Comparison of ENCODE assay signal across 32 cellular contexts in the genomic region with DNA sequence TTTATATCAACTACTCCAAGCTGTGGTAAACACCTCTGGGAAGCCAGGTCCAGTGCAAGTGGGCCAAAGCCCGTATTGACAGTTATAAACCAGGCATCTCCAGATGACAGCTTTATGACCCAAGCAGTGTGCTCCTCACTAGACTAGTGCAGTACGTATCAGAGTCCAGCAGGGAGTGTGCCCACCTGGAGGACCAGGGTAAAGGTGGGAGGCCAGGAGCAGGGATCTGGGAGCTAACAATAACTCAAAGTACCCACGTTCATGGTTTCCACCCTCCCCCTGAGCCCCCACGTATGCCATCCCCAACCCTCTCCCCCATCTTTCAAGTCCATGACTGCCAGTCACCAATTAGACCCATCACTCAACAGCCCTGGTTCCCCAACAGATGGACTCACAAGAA. TPM values are rescaled to one million over a fixed set of nuclear protein-coding genes. Genes with fewer than 3 reads are reported as not detected.
"Had no signal": no experiment of that assay in that cellular context is flagged by ENCODE, and none has a peak within 500 bp of the region (broad histone marks: within the 10 kb centered on the region; RNA-seq: fewer than 3 reads in every experiment).

No MANE protein-coding gene starts in this region.

- H3K36me3 ChIP-seq: WERI-Rb-1 had no signal

- H3K27me3 Mint-ChIP-seq: activated naive CD8-positive, alpha-beta T cell had no signal

- DNase-seq: activated CD4-positive, alpha-beta T cell treated with anti-CD3 and anti-CD28 coated beads for 1 hour; activated CD4-positive, alpha-beta T cell treated with anti-CD3 and anti-CD28 coated beads, Interleukin-2, amount 10 ng/mL, durations not matched to agents 24 days and 14 days; activated CD4-positive, alpha-beta T cell treated with anti-CD3 and anti-CD28 coated beads, Interleukin-2, amount 50 U/mL, for 4 hours; activated CD4-positive, CD25-positive, alpha-beta regulatory T cell; activated CD8-positive, alpha-beta T cell treated with anti-CD3 and anti-CD28 coated beads for 36 hours; activated effector memory CD4-positive, alpha-beta T cell treated with Interleukin-2 at 50 U/mL for 16 hours; activated naive CD4-positive, alpha-beta T cell treated with anti-CD3 and anti-CD28 coated beads, Interleukin-2, amount 10 ng/mL, durations not matched to agents 7 days and 5 days; activated naive CD8-positive, alpha-beta T cell treated with anti-CD3 and anti-CD28 coated beads, Interleukin-2, amount 50 U/mL, for 24 hours; activated T-cell treated with anti-CD3 and anti-CD28 coated beads for 4 hours; activated T-cell treated with anti-CD3 and anti-CD28 coated beads, Interleukin-2, amount 50 U/mL, for 4 hours; anterior cingulate cortex; caudate nucleus; KG1; MM.1S; MV-4-11; NCI-H1092; NCI-H1436 treated with DMSO at 0.1 percent for 48 hours; NCI-H1694 treated with DMSO at 0.1 percent for 48 hours; NCI-H2029; NCI-H345; NCI-H524 treated with DMSO at 0.1 percent for 48 hours; Right ventricle myocardium superior; SW 1271; T1000; WERI-Rb-1 had no signal

- H3K36me3 Mint-ChIP-seq: activated naive CD4-positive, alpha-beta T cell treated with anti-CD3 and anti-CD28 coated beads, Interleukin-2, amount 10 ng/mL, durations not matched to agents 7 days and 5 days; activated naive CD8-positive, alpha-beta T cell; brain had no signal

- ATAC-seq: activated CD8-positive, alpha-beta T cell treated with anti-CD3 and anti-CD28 coated beads for 36 hours; activated naive CD8-positive, alpha-beta T cell treated with anti-CD3 and anti-CD28 coated beads, Interleukin-2, amount 50 U/mL, for 24 hours; activated T-cell treated with anti-CD3 and anti-CD28 coated beads, Interleukin-2, amount 50 U/mL, for 4 hours had no signal

- FAIRE-seq: bronchial epithelial cell, RCC 7860 had no signal

- H3K27ac ChIP-seq: RWPE1, WERI-Rb-1 had no signal

- H3K9me3 Mint-ChIP-seq: activated CD4-positive, alpha-beta T cell treated with anti-CD3 and anti-CD28 coated beads, Interleukin-2, amount 10 ng/mL, durations not matched to agents 24 days and 14 days; activated CD8-positive, alpha-beta T cell treated with anti-CD3 and anti-CD28 coated beads for 36 hours; activated naive CD4-positive, alpha-beta T cell treated with anti-CD3 and anti-CD28 coated beads, Interleukin-2, amount 10 ng/mL, durations not matched to agents 7 days and 5 days; activated naive CD8-positive, alpha-beta T cell treated with anti-CD3 and anti-CD28 coated beads, Interleukin-2, amount 50 U/mL, for 24 hours; activated T-cell treated with anti-CD3 and anti-CD28 coated beads, Interleukin-2, amount 50 U/mL, for 4 hours had no signal

- H3K4me3 Mint-ChIP-seq: activated CD4-positive, alpha-beta T cell treated with anti-CD3 and anti-CD28 coated beads, Interleukin-2, amount 10 ng/mL, durations not matched to agents 24 days and 14 days; activated CD8-positive, alpha-beta T cell treated with anti-CD3 and anti-CD28 coated beads for 36 hours; activated naive CD4-positive, alpha-beta T cell treated with anti-CD3 and anti-CD28 coated beads, Interleukin-2, amount 10 ng/mL, durations not matched to agents 7 days and 5 days; activated naive CD8-positive, alpha-beta T cell; activated naive CD8-positive, alpha-beta T cell treated with anti-CD3 and anti-CD28 coated beads, Interleukin-2, amount 50 U/mL, for 24 hours; activated T-cell treated with anti-CD3 and anti-CD28 coated beads, Interleukin-2, amount 50 U/mL, for 4 hours; brain had no signal

- H3K27ac Mint-ChIP-seq: activated CD4-positive, alpha-beta T cell treated with anti-CD3 and anti-CD28 coated beads, Interleukin-2, amount 10 ng/mL, durations not matched to agents 24 days and 14 days; activated CD8-positive, alpha-beta T cell treated with anti-CD3 and anti-CD28 coated beads for 36 hours; activated naive CD4-positive, alpha-beta T cell treated with anti-CD3 and anti-CD28 coated beads, Interleukin-2, amount 10 ng/mL, durations not matched to agents 7 days and 5 days; activated naive CD8-positive, alpha-beta T cell; activated naive CD8-positive, alpha-beta T cell treated with anti-CD3 and anti-CD28 coated beads, Interleukin-2, amount 50 U/mL, for 24 hours; brain had no signal

RNA-seq across cellular contexts. Expression of gene ALDH1A3, which starts 27.0 kb away (rescaled TPM):
- total RNA-seq: activated CD4-positive, alpha-beta T cell treated with anti-CD3 and anti-CD28 coated beads, Interleukin-2, amount 10 ng/mL, durations not matched to agents 24 days and 14 days; activated CD8-positive, alpha-beta T cell treated with anti-CD3 and anti-CD28 coated beads for 36 hours; T-helper 1 cell treated with Interleukin-12 subunit alpha and Interleukin-12 subunit beta and Interleukin-4 antibody, amounts not matched to agents 30 ng/mL and 1 ng/mL, for 36 hours; T-helper 2 cell treated with Interferon-gamma antibody and Interleukin-4, amounts not matched to agents 100 ng/mL and 5 ng/mL, for 36 hours had no signal
